Comparison of ENCODE assay signal across 33 cellular contexts in the genomic region with DNA sequence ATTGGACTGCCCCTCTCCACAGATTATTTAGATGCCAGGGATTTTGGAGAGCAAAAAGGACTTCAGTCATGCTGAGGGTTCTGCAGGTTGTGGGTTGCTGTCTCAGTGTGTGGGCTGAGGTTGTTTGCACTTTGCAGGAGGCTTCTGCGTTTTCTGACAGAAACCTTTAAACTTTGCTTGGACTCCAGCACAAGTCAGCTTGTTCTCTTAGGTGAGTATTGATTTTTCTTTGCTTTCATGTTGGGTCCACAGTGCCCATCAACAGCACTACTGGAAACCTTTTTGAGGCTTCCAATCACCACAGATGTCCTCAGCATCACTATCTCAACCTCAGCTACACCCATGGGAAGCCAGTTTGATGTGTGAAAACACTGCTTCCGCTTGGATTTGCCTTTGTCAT.
DNase-seq lines count a peak whose midpoint lies in the region; ATAC-seq, FAIRE-seq and TF ChIP-seq lines count a peak whose summit lies in the region.
"Had no signal": no experiment of that assay in that cellular context is flagged by ENCODE, and none has a peak within 500 bp of the region (broad histone marks: within the 10 kb centered on the region; RNA-seq: fewer than 3 reads in every experiment).

No MANE protein-coding gene starts in this region.

- POLR2A ChIA-PET in HepG2 (lab: Yijun Ruan, JAX) = no interaction called here

- H3K27me3 ChIP-seq in HepG2 (ENCODE audit: control insufficient read depth in 1 of 2, insufficient read depth in 2 of 2, low read length in 2 of 2) (no peaks in the 10 kb centered on the region), small intestine (ENCODE audit: control insufficient read depth in 2 of 2, insufficient read depth in 2 of 2, low read length in 2 of 2) (no peaks in the 10 kb centered on the region)
- H3K27me3 ChIP-seq: BE2C; BLaER1; BLaER1 treated with 17β-estradiol and CSF1 and Interleukin-3, amounts not matched to agents 10 nM and 100 nM had no signal

- no peak overlapping the region for H3K4me3 ChIP-seq in HepG2 (replicated peaks in 1 of 3; ENCODE audit: insufficient read depth in 1 of 3, low read depth in 2 of 3, low read length in 3 of 3)
- H3K4me3 ChIP-seq in small intestine (ENCODE audit: low read depth in 1 of 2, low read length in 2 of 2) = no peak overlapping the region
- H3K4me3 ChIP-seq in lower leg skin (ENCODE audit: low read depth, poor library complexity, severe bottlenecking) = no peak overlapping the region
- H3K4me3 ChIP-seq: A549; BLaER1; BLaER1 treated with 17β-estradiol and CSF1 and Interleukin-3, amounts not matched to agents 10 nM and 100 nM had no signal

- H2AFZ ChIP-seq in HepG2 (ENCODE audit: low read length) = no peak overlapping the region

- TF ChIP-seq POLR2A in HepG2 (IDR thresholded peaks at IDR 0.05; ENCODE audit: insufficient read depth in 1 of 2, low read depth in 2 of 2, low read length in 2 of 2) (no peak), lower leg skin (IDR thresholded peaks at IDR 0.05) (no peak)

- H3K9me3 ChIP-seq in HepG2 (ENCODE audit: low read length) (peaks cover 34% of the 10 kb centered on the region), small intestine (ENCODE audit: control insufficient read depth, low read depth) (no peaks in the 10 kb centered on the region)
- H3K9me3 ChIP-seq: A549; BE2C; BLaER1; BLaER1 treated with 17β-estradiol and CSF1 and Interleukin-3, amounts not matched to agents 10 nM and 100 nM; Caco-2 had no signal

- H3K79me2 ChIP-seq in HepG2 (ENCODE audit: insufficient read depth, low read length) = no peaks in the 10 kb centered on the region

- H3K4me2 ChIP-seq in HepG2 (ENCODE audit: low read depth, low read length) = no peak overlapping the region
- H3K4me2 ChIP-seq: A549; BLaER1; BLaER1 treated with 17β-estradiol and CSF1 and Interleukin-3, amounts not matched to agents 10 nM and 100 nM had no signal

- no peak overlapping the region for H3K27ac ChIP-seq in HepG2 (ENCODE audit: extremely low read length, insufficient read depth, low read length)
- H3K27ac ChIP-seq in small intestine (ENCODE audit: low read depth in 1 of 2, low read length in 1 of 2) = no peak overlapping the region
- H3K27ac ChIP-seq: 22Rv1; A549; BLaER1; BLaER1 treated with 17β-estradiol and CSF1 and Interleukin-3, amounts not matched to agents 10 nM and 100 nM; C4-2B had no signal

- intact Hi-C loops in HepG2 (cut with micrococcal nuclease; ENCODE audit: unreplicated experiment) (no loop called here), lower leg skin (cut with DNase I; ENCODE audit: low total_unique reads) (no loop called here)

- ATAC-seq in left lobe of liver = peak; percentile 78
- ATAC-seq in HepG2 = peak; percentile 50
- ATAC-seq: A549; CD8-positive, alpha-beta T cell had no signal

- in situ Hi-C loops in HepG2 (cut with HindIII; ENCODE audit: extremely low pct_ligation_motif_present, low pct_unique_long_range_greater_than_20kb) = no loop called here

- no peak for TF ChIP-seq RAD21 in HepG2 (CRISPR knock-in tag; IDR thresholded peaks at IDR 0.05)

- CTCF ChIA-PET in HepG2 (lab: Yijun Ruan, JAX; ENCODE audit: low intra/inter-chr PET ratio, low total read pairs) = no interaction called here

- peak; percentile 41 for DNase-seq in left lobe of liver (ENCODE audit: low spot score)
- DNase-seq in HepG2 (ENCODE audit: low spot score) = no peak
- DNase-seq in small intestine = peak; percentile 6
- DNase-seq in lower leg skin (ENCODE audit: low spot score in 2 of 2) = no peak
- no peak for DNase-seq in frontal cortex (ENCODE audit: low spot score in 2 of 2)
- DNase-seq in NCI-H82 (lab: John Stamatoyannopoulos, UW) = no peak
- DNase-seq: 8988T; ACHN; AML-193; BE2C; C1 segment of cervical spinal cord; Caco-2; Calu3; CD4-positive, alpha-beta memory T cell; CD4-positive, alpha-beta T cell; CD4-positive, CD25-positive, alpha-beta regulatory T cell; CD8-positive, alpha-beta memory T cell; CD8-positive, alpha-beta T cell; COR-L47; DMS 273 treated with DMSO at 0.1 percent for 48 hours; DMS153; DMS53; DMS79; DMS79 treated with DMSO at 0.1 percent for 48 hours; DND-41; EL had no signal

- TF ChIP-seq EP300 in HepG2 (IDR thresholded peaks at IDR 0.05; ENCODE audit: low read depth in 2 of 2, low read length in 2 of 2) = no peak
- TF ChIP-seq EP300 in HepG2 (CRISPR knock-in tag; IDR thresholded peaks at IDR 0.05; ENCODE audit: borderline replicate concordance) = no peak

- no TSS peak for BruUV-seq in HepG2 (replicated peaks; lab: Mats Ljungman, UMichigan)

- no peaks in the 10 kb centered on the region for H3K4me1 ChIP-seq in HepG2 (ENCODE audit: insufficient read depth, low read length)
- H3K4me1 ChIP-seq in small intestine (ENCODE audit: control insufficient read depth in 2 of 2, insufficient read depth in 1 of 2, low read depth in 1 of 2, low read length in 1 of 2) = no peaks in the 10 kb centered on the region
- H3K4me1 ChIP-seq: A549; BE2C; BLaER1; BLaER1 treated with 17β-estradiol and CSF1 and Interleukin-3, amounts not matched to agents 10 nM and 100 nM; Caco-2 had no signal

- 17% methylated on average over 1 of the region's 2 CpGs for WGBS in HepG2 (ENCODE audit: low lambda C conversion rate)
- 39 to 45% methylated on average over 2 of the region's 2 CpGs; no CpG with 5 or more reads in 1 of the 3 donors for WGBS in small intestine, 3 donors
- WGBS in lower leg skin, 2 donors = 61% methylated on average over 2 of the region's 2 CpGs; no CpG with 5 or more reads in 1 of the 2 donors

- H4K20me1 ChIP-seq in HepG2 (ENCODE audit: insufficient read depth, low read length) = no peaks in the 10 kb centered on the region
- H4K20me1 ChIP-seq: BLaER1; BLaER1 treated with 17β-estradiol and CSF1 and Interleukin-3, amounts not matched to agents 10 nM and 100 nM had no signal

- no peak overlapping the region for H3K9ac ChIP-seq in HepG2 (ENCODE audit: insufficient read depth, low read depth, low read length)
- H3K9ac ChIP-seq: BLaER1; BLaER1 treated with 17β-estradiol and CSF1 and Interleukin-3, amounts not matched to agents 10 nM and 100 nM had no signal

- TF ChIP-seq CTCF in HepG2 (CRISPR knock-in tag; IDR thresholded peaks at IDR 0.05) = no peak
- no peak for TF ChIP-seq CTCF in lower leg skin (IDR thresholded peaks at IDR 0.05)

- no peak for FAIRE-seq in HepG2 (lab: Jason Lieb, UNC)
- FAIRE-seq in small intestine (lab: Jason Lieb, UNC) = no peak
- no peak for FAIRE-seq in frontal cortex (lab: Jason Lieb, UNC)
- FAIRE-seq: A204.1, A549, D721Med had no signal

- H3K36me3 ChIP-seq in HepG2 (replicated peaks in 1 of 2; ENCODE audit: control insufficient read depth in 1 of 2, insufficient read depth in 2 of 2, low read length in 2 of 2) = no peaks in the 10 kb centered on the region
- H3K36me3 ChIP-seq in small intestine (ENCODE audit: control insufficient read depth in 2 of 2, insufficient read depth in 2 of 2, low read length in 2 of 2) = no peaks in the 10 kb centered on the region
- H3K36me3 ChIP-seq: BE2C; BLaER1; BLaER1 treated with 17β-estradiol and CSF1 and Interleukin-3, amounts not matched to agents 10 nM and 100 nM had no signal

TF ChIP-seq in HepG2, 621 proteins besides CTCF, POLR2A, EP300 and RAD21 (continues in another document):
- no peak for TF ChIP-seq ZNF773 (CRISPR knock-in tag; IDR thresholded peaks at IDR 0.05; ENCODE audit: borderline replicate concordance)
- no peak for TF ChIP-seq NR2F6 (IDR thresholded peaks at IDR 0.05)
- no peak for TF ChIP-seq NR2F6 (CRISPR knock-in tag; IDR thresholded peaks at IDR 0.05)
- TF ChIP-seq, protein P1, sequence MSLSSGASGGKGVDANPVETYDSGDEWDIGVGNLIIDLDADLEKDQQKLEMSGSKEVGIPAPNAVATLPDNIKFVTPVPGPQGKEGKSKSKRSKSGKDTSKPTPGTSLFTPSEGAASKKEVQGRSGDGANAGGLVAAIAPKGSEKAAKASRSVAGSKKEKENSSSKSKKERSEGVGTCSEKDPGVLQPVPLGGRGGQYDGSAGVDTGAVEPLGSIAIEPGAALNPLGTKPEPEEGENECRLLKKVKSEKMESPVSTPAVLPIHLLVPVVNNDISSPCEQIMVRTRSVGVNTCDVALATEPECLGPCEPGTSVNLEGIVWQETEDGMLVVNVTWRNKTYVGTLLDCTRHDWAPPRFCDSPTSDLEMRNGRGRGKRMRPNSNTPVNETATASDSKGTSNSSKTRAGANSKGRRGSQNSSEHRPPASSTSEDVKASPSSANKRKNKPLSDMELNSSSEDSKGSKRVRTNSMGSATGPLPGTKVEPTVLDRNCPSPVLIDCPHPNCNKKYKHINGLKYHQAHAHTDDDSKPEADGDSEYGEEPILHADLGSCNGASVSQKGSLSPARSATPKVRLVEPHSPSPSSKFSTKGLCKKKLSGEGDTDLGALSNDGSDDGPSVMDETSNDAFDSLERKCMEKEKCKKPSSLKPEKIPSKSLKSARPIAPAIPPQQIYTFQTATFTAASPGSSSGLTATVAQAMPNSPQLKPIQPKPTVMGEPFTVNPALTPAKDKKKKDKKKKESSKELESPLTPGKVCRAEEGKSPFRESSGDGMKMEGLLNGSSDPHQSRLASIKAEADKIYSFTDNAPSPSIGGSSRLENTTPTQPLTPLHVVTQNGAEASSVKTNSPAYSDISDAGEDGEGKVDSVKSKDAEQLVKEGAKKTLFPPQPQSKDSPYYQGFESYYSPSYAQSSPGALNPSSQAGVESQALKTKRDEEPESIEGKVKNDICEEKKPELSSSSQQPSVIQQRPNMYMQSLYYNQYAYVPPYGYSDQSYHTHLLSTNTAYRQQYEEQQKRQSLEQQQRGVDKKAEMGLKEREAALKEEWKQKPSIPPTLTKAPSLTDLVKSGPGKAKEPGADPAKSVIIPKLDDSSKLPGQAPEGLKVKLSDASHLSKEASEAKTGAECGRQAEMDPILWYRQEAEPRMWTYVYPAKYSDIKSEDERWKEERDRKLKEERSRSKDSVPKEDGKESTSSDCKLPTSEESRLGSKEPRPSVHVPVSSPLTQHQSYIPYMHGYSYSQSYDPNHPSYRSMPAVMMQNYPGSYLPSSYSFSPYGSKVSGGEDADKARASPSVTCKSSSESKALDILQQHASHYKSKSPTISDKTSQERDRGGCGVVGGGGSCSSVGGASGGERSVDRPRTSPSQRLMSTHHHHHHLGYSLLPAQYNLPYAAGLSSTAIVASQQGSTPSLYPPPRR (CRISPR knock-in tag; IDR thresholded peaks at IDR 0.05; ENCODE audit: borderline replicate concordance) = no peak
- no peak for TF ChIP-seq ZNF878 (CRISPR knock-in tag; IDR thresholded peaks at IDR 0.05)
- no peak for TF ChIP-seq MTA1 (CRISPR knock-in tag; IDR thresholded peaks at IDR 0.05; ENCODE audit: borderline replicate concordance)

Comparison
In these comparisons a context has a peak if more than half of its experiments do, and no peak if none do; other contexts are left out.
1. DNase-seq: peak in left lobe of liver (single experiment) and small intestine (single experiment); none in HepG2 (single experiment), lower leg skin (0 of 2), frontal cortex (0 of 2) and NCI-H82 (single experiment).